Comparison of ENCODE assay signal across 1 cellular context in the genomic region with DNA sequence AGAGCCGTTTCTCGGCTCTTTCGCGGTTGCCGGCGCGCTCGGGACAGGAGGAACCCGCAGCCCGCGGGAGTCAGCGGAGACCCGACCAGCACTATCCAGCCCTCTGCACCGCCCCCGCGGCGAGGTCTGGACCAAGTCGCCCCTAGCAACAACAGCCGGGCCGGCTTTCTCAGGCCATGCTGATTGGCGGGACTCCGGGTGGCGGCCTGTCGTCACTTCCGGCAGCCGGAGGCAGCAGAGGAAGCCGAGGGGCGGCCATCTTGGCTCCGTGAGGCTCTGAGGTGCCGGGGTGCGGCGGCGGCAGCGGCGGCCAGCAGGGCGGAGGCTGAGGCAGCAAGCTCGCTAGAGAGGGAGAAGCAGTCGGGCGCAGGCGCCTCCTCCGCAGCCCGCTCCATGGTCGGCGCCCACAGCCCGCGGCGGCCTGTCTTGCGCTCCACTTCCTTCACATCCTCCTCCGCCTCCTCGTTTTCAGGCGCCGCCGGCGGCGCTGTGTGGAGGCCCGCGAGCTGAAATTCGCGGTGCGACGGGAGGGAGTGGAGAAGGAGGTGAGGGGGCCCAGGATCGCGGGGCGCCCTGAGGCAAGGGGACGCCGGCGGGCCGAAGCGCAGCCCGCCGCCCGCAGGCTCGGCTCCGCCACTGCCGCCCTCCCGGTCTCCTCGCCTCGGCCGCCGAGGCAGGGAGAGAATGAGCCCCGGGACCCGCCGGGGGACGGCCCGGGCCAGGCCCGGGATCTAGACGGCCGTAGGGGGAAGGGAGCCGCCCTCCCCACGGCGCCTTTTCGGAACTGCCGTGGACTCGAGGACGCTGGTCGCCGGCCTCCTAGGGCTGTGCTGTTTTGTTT.
TF ChIP-seq lines count a peak whose summit lies in the region.

Gene MARK3, plus strand, starts transcription at position 263 of the 841 bp plus-strand sequence. CDS start 615 bp downstream, outside the sequence.

TF ChIP-seq in SK-N-SH, 30 proteins besides CTCF, POLR2A, EP300 and RAD21 (continued from another document):
- TF ChIP-seq REST (IDR thresholded peaks at IDR 0.05; ENCODE audit: low read depth, low read length) = no peak
- TF ChIP-seq CHD2 (IDR thresholded peaks at IDR 0.05; ENCODE audit: low read length, partially characterized antibody) = no peak
- TF ChIP-seq MXI1 (IDR thresholded peaks at IDR 0.05; ENCODE audit: low read depth, low read length) = peak; percentile 76
- TF ChIP-seq, protein P1, sequence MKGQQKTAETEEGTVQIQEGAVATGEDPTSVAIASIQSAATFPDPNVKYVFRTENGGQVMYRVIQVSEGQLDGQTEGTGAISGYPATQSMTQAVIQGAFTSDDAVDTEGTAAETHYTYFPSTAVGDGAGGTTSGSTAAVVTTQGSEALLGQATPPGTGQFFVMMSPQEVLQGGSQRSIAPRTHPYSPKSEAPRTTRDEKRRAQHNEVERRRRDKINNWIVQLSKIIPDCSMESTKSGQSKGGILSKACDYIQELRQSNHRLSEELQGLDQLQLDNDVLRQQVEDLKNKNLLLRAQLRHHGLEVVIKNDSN (IDR thresholded peaks at IDR 0.05; ENCODE audit: borderline replicate concordance, low read depth) = no peak
- peak; percentile 85 for TF ChIP-seq POLR2AphosphoS5 (IDR thresholded peaks at IDR 0.05; ENCODE audit: low read depth, low read length)
- TF ChIP-seq JUND (IDR thresholded peaks at IDR 0.05) = no peak
- peak; percentile 3; the same call in 1 of the 2 replicates for TF ChIP-seq TCF12 (IDR thresholded peaks at IDR 0.05)
- no peak for TF ChIP-seq FOSL2 (IDR thresholded peaks at IDR 0.05; ENCODE audit: borderline replicate concordance, low read depth)
